Comparison of ENCODE assay signal across 14 cellular contexts in genomic region chr19:28074773-28075172, GRCh38.
DNase-seq lines count a peak whose midpoint lies in the region; ATAC-seq lines count a peak whose summit lies in the region.
"Had no signal": no experiment of that assay in that cellular context is flagged by ENCODE, and none has a peak within 500 bp of the region (broad histone marks: within the 10 kb centered on the region; RNA-seq: fewer than 3 reads in every experiment).

No MANE protein-coding gene starts in this region.

- DNase-seq in NCI-H226 (peak; percentile 55), renal cortical epithelial cell (ENCODE audit: low read depth) (peak; percentile 80)
- DNase-seq: activated CD4-positive, alpha-beta T cell treated with anti-CD3 and anti-CD28 coated beads, Interleukin-2, amount 50 U/mL, for 4 hours; activated naive CD4-positive, alpha-beta T cell treated with anti-CD3 and anti-CD28 coated beads for 36 hours; foreskin fibroblast; NCI-H146; NCI-H345; occipital lobe; substantia nigra had no signal

- ATAC-seq in GM18868 (IDR thresholded peaks at IDR 0.05; ENCODE audit: unreplicated experiment) (peak; percentile 79), HG02678 (IDR thresholded peaks at IDR 0.05; ENCODE audit: unreplicated experiment) (peak; percentile 60), HG03571 (IDR thresholded peaks at IDR 0.05; ENCODE audit: unreplicated experiment) (no peak), HG03045 (IDR thresholded peaks at IDR 0.05; ENCODE audit: unreplicated experiment) (no peak), GM21390 (IDR thresholded peaks at IDR 0.05; ENCODE audit: unreplicated experiment) (no peak)

Comparison
In these comparisons a context has a peak if more than half of its experiments do, and no peak if none do; other contexts are left out.
1. ATAC-seq: peak in GM18868 (single experiment) and HG02678 (single experiment); none in HG03571 (single experiment), HG03045 (single experiment) and GM21390 (single experiment).